ENCODE assay signal across 15 cellular contexts in genomic region chr1:25871086-25871703, GRCh38. TPM values are rescaled to one million over a fixed set of nuclear protein-coding genes. Genes with fewer than 3 reads are reported as not detected.
DNase-seq lines count a peak whose midpoint lies in the region; ATAC-seq, FAIRE-seq and TF ChIP-seq lines count a peak whose summit lies in the region.
"Had no signal": no experiment of that assay in that cellular context is flagged by ENCODE, and none has a peak within 500 bp of the region (broad histone marks: within the 10 kb centered on the region; RNA-seq: fewer than 3 reads in every experiment).

No MANE protein-coding gene starts in this region.

- POLR2A ChIA-PET in A673 (lab: Charles Lee; ENCODE audit: low non-redundant PET) = no interaction called here

- TF ChIP-seq CTCF in GM23338 (conservative IDR thresholded peaks at IDR 0.05; ENCODE audit: low read depth in 2 of 2) (no peak), RWPE2 (IDR thresholded peaks at IDR 0.05; ENCODE audit: poor library complexity, severe bottlenecking) (no peak), keratinocyte (optimal IDR thresholded peaks at IDR 0.05 in 1 of 3, IDR thresholded peaks at IDR 0.05 in 1 of 3, conservative IDR thresholded peaks at IDR 0.05 in 1 of 3; ENCODE audit: extremely low read depth in 1 of 3, insufficient read depth in 2 of 3, low read length in 3 of 3) (no peak), sigmoid colon (IDR thresholded peaks at IDR 0.05) (no peak), A673 (conservative IDR thresholded peaks at IDR 0.05; ENCODE audit: low read depth, low read length) (no peak)

- H3K27ac ChIP-seq in GM23338 (ENCODE audit: low read depth) = no peak overlapping the region
- peak overlapping the region; percentile 71 for H3K27ac ChIP-seq in RWPE2 (ENCODE audit: poor library complexity, severe bottlenecking)
- H3K27ac ChIP-seq in keratinocyte (ENCODE audit: control insufficient read depth, insufficient read depth, low read length) = peak overlapping the region; percentile 47
- H3K27ac ChIP-seq in sigmoid colon = no peak overlapping the region
- H3K27ac ChIP-seq in A673 (ENCODE audit: low read depth, low read length, poor library complexity, severe bottlenecking) = no peak overlapping the region

- H3K9me3 ChIP-seq in RWPE2 (ENCODE audit: severe bottlenecking) (no peaks in the 10 kb centered on the region), keratinocyte (ENCODE audit: control insufficient read depth, low read depth, low read length) (no peaks in the 10 kb centered on the region), sigmoid colon (no peaks in the 10 kb centered on the region), A673 (ENCODE audit: low read depth, low read length, poor library complexity, severe bottlenecking) (no peaks in the 10 kb centered on the region)
- H3K9me3 ChIP-seq: MG63, uterus had no signal

- 14 to 43% methylated on average over 5 of the region's 5 CpGs for WGBS in sigmoid colon, 2 donors

- no peaks in the 10 kb centered on the region for H4K20me1 ChIP-seq in GM23338 (replicated peaks; ENCODE audit: insufficient read depth)
- H4K20me1 ChIP-seq in keratinocyte (ENCODE audit: control insufficient read depth, extremely low read depth, insufficient read depth, low read length) = no peaks in the 10 kb centered on the region

- no peaks in the 10 kb centered on the region for H3K36me3 Mint-ChIP-seq in GM23338 (ENCODE audit: low read depth)
- no peaks in the 10 kb centered on the region for H3K36me3 Mint-ChIP-seq in activated T-helper 17 cell treated with anti-CD3 and anti-CD28 coated beads, Interleukin-2, amount 50 U/mL, for 72 hours (ENCODE audit: low read depth)

- no peaks in the 10 kb centered on the region; the same call in 2 of the 3 replicates for H3K9me3 Mint-ChIP-seq in GM23338
- H3K9me3 Mint-ChIP-seq in activated T-helper 17 cell treated with anti-CD3 and anti-CD28 coated beads, Interleukin-2, amount 50 U/mL, for 72 hours = no peaks in the 10 kb centered on the region
- H3K9me3 Mint-ChIP-seq: activated naive CD8-positive, alpha-beta T cell treated with anti-CD3 and anti-CD28 coated beads, Interleukin-2, amount 50 U/mL, for 24 hours had no signal

- H3K4me1 ChIP-seq in GM23338 (ENCODE audit: insufficient read depth) = peaks cover 26% of the 10 kb centered on the region
- peaks cover 33% of the 10 kb centered on the region for H3K4me1 ChIP-seq in RWPE2 (ENCODE audit: insufficient read depth, poor library complexity, severe bottlenecking)
- H3K4me1 ChIP-seq in keratinocyte (ENCODE audit: control insufficient read depth, extremely low read depth, insufficient read depth, low read length) = peaks cover 44% of the 10 kb centered on the region
- peaks cover 0 to 42% (median 29%) of the 10 kb centered on the region in 4 donors for H3K4me1 ChIP-seq in sigmoid colon
- peaks cover 7% of the 10 kb centered on the region for H3K4me1 ChIP-seq in A673 (ENCODE audit: insufficient read depth, low read length, poor library complexity, severe bottlenecking)

- peaks cover 26% of the 10 kb centered on the region for H3K4me1 Mint-ChIP-seq in GM23338
- peaks cover 3% of the 10 kb centered on the region for H3K4me1 Mint-ChIP-seq in activated T-helper 17 cell treated with anti-CD3 and anti-CD28 coated beads, Interleukin-2, amount 50 U/mL, for 72 hours

- H3K4me2 ChIP-seq in GM23338 (no peak overlapping the region), keratinocyte (ENCODE audit: control insufficient read depth, extremely low read depth, insufficient read depth, low read depth, low read length) (peak overlapping the region; percentile 72)

- peaks cover 5% of the 10 kb centered on the region for H3K27me3 Mint-ChIP-seq in GM23338 (ENCODE audit: insufficient read depth, low read depth, poor library complexity)
- no peaks in the 10 kb centered on the region for H3K27me3 Mint-ChIP-seq in activated T-helper 17 cell treated with anti-CD3 and anti-CD28 coated beads, Interleukin-2, amount 50 U/mL, for 72 hours

- no peaks in the 10 kb centered on the region for H3K9me1 ChIP-seq in keratinocyte (ENCODE audit: control insufficient read depth, extremely low read depth, insufficient read depth, low read length)

- dilution Hi-C loops in keratinocyte (cut with MboI; ENCODE audit: extremely low pct_ligation_motif_present, low sequenced_read_pairs) = no loop called here

- peak overlapping the region; percentile 31 for H3K9ac ChIP-seq in keratinocyte (ENCODE audit: control insufficient read depth, extremely low read depth, insufficient read depth, low read length)

- H3K27me3 ChIP-seq in GM23338 (ENCODE audit: insufficient read depth) = peaks cover 1% of the 10 kb centered on the region
- no peaks in the 10 kb centered on the region for H3K27me3 ChIP-seq in RWPE2 (ENCODE audit: insufficient read depth, poor library complexity, severe bottlenecking)
- no peaks in the 10 kb centered on the region for H3K27me3 ChIP-seq in keratinocyte (ENCODE audit: control insufficient read depth, extremely low read depth, insufficient read depth, low read length)
- H3K27me3 ChIP-seq in sigmoid colon = no peaks in the 10 kb centered on the region
- H3K27me3 ChIP-seq in A673 (replicated peaks; ENCODE audit: insufficient read depth, low read depth, low read length, poor library complexity) = no peaks in the 10 kb centered on the region
- H3K27me3 ChIP-seq: MG63, uterus had no signal

- H3K27ac Mint-ChIP-seq in GM23338 = no peak overlapping the region
- no peak overlapping the region for H3K27ac Mint-ChIP-seq in activated T-helper 17 cell treated with anti-CD3 and anti-CD28 coated beads, Interleukin-2, amount 50 U/mL, for 72 hours
- H3K27ac Mint-ChIP-seq: activated naive CD8-positive, alpha-beta T cell treated with anti-CD3 and anti-CD28 coated beads, Interleukin-2, amount 50 U/mL, for 24 hours had no signal

- H3K36me3 ChIP-seq in GM23338 (ENCODE audit: insufficient read depth) (no peaks in the 10 kb centered on the region), RWPE2 (ENCODE audit: low read depth) (peaks cover 37% of the 10 kb centered on the region), keratinocyte (ENCODE audit: control insufficient read depth in 2 of 2, extremely low read depth in 1 of 2, insufficient read depth in 2 of 2, low read length in 2 of 2) (peaks cover 12% of the 10 kb centered on the region in 2 experiments), sigmoid colon (peaks cover 0 to 15% (median 3%) of the 10 kb centered on the region in 4 donors), A673 (ENCODE audit: insufficient read depth, low read length, poor library complexity, severe bottlenecking) (no peaks in the 10 kb centered on the region)
- H3K36me3 ChIP-seq: MG63, uterus had no signal

- TF ChIP-seq POLR2A in sigmoid colon (IDR thresholded peaks at IDR 0.05) = no peak

- FAIRE-seq in keratinocyte (lab: Jason Lieb, UNC) = peak; percentile 53
- FAIRE-seq: colon had no signal

- TF ChIP-seq EP300 in sigmoid colon (IDR thresholded peaks at IDR 0.05) = no peak

- ATAC-seq in GM23338 (no peak), RWPE2 (ENCODE audit: low read depth) (peak; percentile 68), GM21786 (IDR thresholded peaks at IDR 0.05; ENCODE audit: unreplicated experiment) (no peak), GM19395 (IDR thresholded peaks at IDR 0.05; ENCODE audit: unreplicated experiment) (no peak)
- no peak for ATAC-seq in activated T-helper 17 cell treated with anti-CD3 and anti-CD28 coated beads, Interleukin-2, amount 50 U/mL, for 72 hours (replicated peaks)
- ATAC-seq: activated naive CD8-positive, alpha-beta T cell treated with anti-CD3 and anti-CD28 coated beads, Interleukin-2, amount 50 U/mL, for 24 hours had no signal

- H2AFZ ChIP-seq in GM23338 (no peak overlapping the region), keratinocyte (ENCODE audit: control insufficient read depth, low read length) (peak overlapping the region; percentile 31)

- BruUV-seq in A673 (replicated peaks; lab: Mats Ljungman, UMichigan) = no TSS peak

- no peaks in the 10 kb centered on the region for H3K9me2 ChIP-seq in GM23338 (ENCODE audit: insufficient read depth)

- no peak overlapping the region for H3K4me3 ChIP-seq in GM23338
- H3K4me3 ChIP-seq in RWPE2 (ENCODE audit: severe bottlenecking) = no peak overlapping the region
- H3K4me3 ChIP-seq in keratinocyte (ENCODE audit: control insufficient read depth in 2 of 3, extremely low read depth in 1 of 3, insufficient read depth in 2 of 3, low read depth in 1 of 3, low read length in 3 of 3) = peak overlapping the region in 1 of 3 experiments; percentile 31
- no peak overlapping the region for H3K4me3 ChIP-seq in sigmoid colon
- H3K4me3 ChIP-seq in A673 (ENCODE audit: low read depth, low read length, poor library complexity, severe bottlenecking) = no peak overlapping the region
- H3K4me3 ChIP-seq: MG63, uterus had no signal

- H3F3A ChIP-seq in GM23338 (replicated peaks; ENCODE audit: low read depth) = 0 out of 2 replicates have a peak, but pooled peaks cover 3% of the 10 kb centered on the region

- CTCF ChIA-PET in A673 (lab: Charles Lee) = no interaction called here

- no peaks in the 10 kb centered on the region for H3K79me2 ChIP-seq in GM23338 (replicated peaks; ENCODE audit: insufficient read depth)
- H3K79me2 ChIP-seq in keratinocyte (ENCODE audit: control insufficient read depth, insufficient read depth, low read length) = peaks cover 10% of the 10 kb centered on the region

- H3K4me3 Mint-ChIP-seq in GM23338 = no peak overlapping the region
- H3K4me3 Mint-ChIP-seq in activated T-helper 17 cell treated with anti-CD3 and anti-CD28 coated beads, Interleukin-2, amount 50 U/mL, for 72 hours = no peak overlapping the region
- H3K4me3 Mint-ChIP-seq: activated naive CD8-positive, alpha-beta T cell treated with anti-CD3 and anti-CD28 coated beads, Interleukin-2, amount 50 U/mL, for 24 hours had no signal

- DNase-seq in GM23338 (ENCODE audit: low spot score) = peak; percentile 21
- DNase-seq in RWPE2 (ENCODE audit: low spot score) = no peak
- DNase-seq in keratinocyte (ENCODE audit: low read depth, low spot score) = no peak
- peak; percentile 49 for DNase-seq in sigmoid colon
- no peak for DNase-seq in A673 (ENCODE audit: low spot score)
- DNase-seq: activated naive CD8-positive, alpha-beta T cell treated with anti-CD3 and anti-CD28 coated beads, Interleukin-2, amount 50 U/mL, for 24 hours; EL; NCI-H2081 treated with DMSO at 0.1 percent for 48 hours; occipital lobe; uterus had no signal

- intact Hi-C loops in sigmoid colon (cut with DNase I) = no loop called here
- intact Hi-C loops in A673 (cut with micrococcal nuclease; ENCODE audit: unreplicated experiment) = no loop called here

RNA-seq across cellular contexts. Expression of gene PAQR7, which starts 4.3 kb away (rescaled TPM):
- total RNA-seq in GM23338 (2014; rRNA removed; shearing (Covaris generic)) = 5.2 and 5.5 TPM in 2 replicates
- 4.0 and 4.2 TPM in 2 replicates for polyA plus RNA-seq in GM23338 (2016; fragmentation: Nextera tagmentation; extraction: Ambion mirVana)
- polyA plus RNA-seq in keratinocyte = 14.5 to 32.1 TPM (median 21.7 TPM) in 3 replicates
- polyA plus RNA-seq in keratinocyte (2011; ENCODE audit: low read depth) = 7.0 TPM
- polyA plus RNA-seq in keratinocyte (2011; cell fraction: cytosol; rRNA removed) = 12.6 and 17.1 TPM in 2 replicates
- polyA plus RNA-seq in keratinocyte (2011; cell fraction: nucleus; rRNA removed) = 40.5 and 47.9 TPM in 2 replicates
- polyA plus RNA-seq in keratinocyte (2012; ENCODE audit: low replicate concordance) = 19.1 and 34.6 TPM in 2 replicates
- polyA minus RNA-seq in keratinocyte = 29.5 to 61.0 TPM (median 33.6 TPM) in 3 replicates
- 31.5 TPM for polyA minus RNA-seq in keratinocyte (2011; cell fraction: cytosol; rRNA and poly(A)+ RNA removed)
- polyA minus RNA-seq in keratinocyte (2011; cell fraction: nucleus; rRNA and poly(A)+ RNA removed) = 29.3 and 35.2 TPM in 2 replicates
- 1 to 10 TPM; 4.3 to 9.4 (median 6.4) TPM for total RNA-seq in sigmoid colon
- polyA plus RNA-seq in sigmoid colon = 1 to 10 TPM in 2 of 3 donors, under 1 TPM in 1; 0.92 to 3.0 (median 1.2) TPM
- total RNA-seq in activated T-helper 17 cell treated with anti-CD3 and anti-CD28 coated beads, Interleukin-2, amount 50 U/mL, for 72 hours = 1 to 10 TPM; 5.7 to 7.2 TPM
- total RNA-seq in A673 (2021) = 2.9 and 3.0 TPM in 2 replicates

RNA-seq across cellular contexts. Expression of gene AUNIP, which starts 11.9 kb away (rescaled TPM):
- total RNA-seq in GM23338 (2014; rRNA removed; shearing (Covaris generic)) = 20.9 and 24.1 TPM in 2 replicates
- 21.2 and 21.9 TPM in 2 replicates for polyA plus RNA-seq in GM23338 (2016; fragmentation: Nextera tagmentation; extraction: Ambion mirVana)
- polyA plus RNA-seq in keratinocyte = 6.2 to 9.3 TPM (median 8.0 TPM) in 3 replicates
- 0.32 TPM for polyA plus RNA-seq in keratinocyte (2011; ENCODE audit: low read depth)
- 4.4 and 8.9 TPM in 2 replicates for polyA plus RNA-seq in keratinocyte (2011; cell fraction: cytosol; rRNA removed)
- 5.5 and 6.3 TPM in 2 replicates for polyA plus RNA-seq in keratinocyte (2011; cell fraction: nucleus; rRNA removed)
- polyA plus RNA-seq in keratinocyte (2012; ENCODE audit: low replicate concordance) = 1.4 and 5.6 TPM in 2 replicates
- 3.1 to 9.8 TPM (median 5.5 TPM) in 3 replicates for polyA minus RNA-seq in keratinocyte
- polyA minus RNA-seq in keratinocyte (2011; cell fraction: cytosol; rRNA and poly(A)+ RNA removed) = 4.2 TPM
- polyA minus RNA-seq in keratinocyte (2011; cell fraction: nucleus; rRNA and poly(A)+ RNA removed) = 2.6 and 3.2 TPM in 2 replicates
- not detected for total RNA-seq in sigmoid colon
- polyA plus RNA-seq in sigmoid colon = 1 to 10 TPM in 1 of 3 donors, under 1 TPM in 1, not detected in 1; 0.46 to 1.9 TPM
- total RNA-seq in activated T-helper 17 cell treated with anti-CD3 and anti-CD28 coated beads, Interleukin-2, amount 50 U/mL, for 72 hours = 1 to 10 TPM; 3.7 to 7.2 TPM
- total RNA-seq in A673 (2021) = 17.7 and 18.9 TPM in 2 replicates

RNA-seq across cellular contexts. Expression of gene STMN1, which starts 35.0 kb away (rescaled TPM):
- 227 and 271 TPM in 2 replicates for total RNA-seq in GM23338 (2014; rRNA removed; shearing (Covaris generic))
- polyA plus RNA-seq in GM23338 (2016; fragmentation: Nextera tagmentation; extraction: Ambion mirVana) = 1,567 and 1,890 TPM in 2 replicates
- polyA plus RNA-seq in keratinocyte = 16.2 to 96.9 TPM (median 82.8 TPM) in 3 replicates
- 144 TPM for polyA plus RNA-seq in keratinocyte (2011; ENCODE audit: low read depth)
- polyA plus RNA-seq in keratinocyte (2011; cell fraction: cytosol; rRNA removed) = 43.2 and 53.5 TPM in 2 replicates
- polyA plus RNA-seq in keratinocyte (2011; cell fraction: nucleus; rRNA removed) = 28.5 and 36.8 TPM in 2 replicates
- 47.4 and 128 TPM in 2 replicates for polyA plus RNA-seq in keratinocyte (2012; ENCODE audit: low replicate concordance)
- 2.3 to 17.5 TPM (median 10.3 TPM) in 3 replicates for polyA minus RNA-seq in keratinocyte
- 8.4 TPM for polyA minus RNA-seq in keratinocyte (2011; cell fraction: cytosol; rRNA and poly(A)+ RNA removed)
- polyA minus RNA-seq in keratinocyte (2011; cell fraction: nucleus; rRNA and poly(A)+ RNA removed) = 2.7 and 6.4 TPM in 2 replicates
- 10 to 100 TPM; 30.7 to 37.5 (median 36.3) TPM for total RNA-seq in sigmoid colon
- polyA plus RNA-seq in sigmoid colon = 100 to 1,000 TPM in 1 of 3 donors, 10 to 100 TPM in 2; 61.3 to 175 (median 97.1) TPM
- total RNA-seq in activated T-helper 17 cell treated with anti-CD3 and anti-CD28 coated beads, Interleukin-2, amount 50 U/mL, for 72 hours = 100 to 1,000 TPM; 376 to 423 TPM
- 920 and 933 TPM in 2 replicates for total RNA-seq in A673 (2021)

RNA-seq across cellular contexts. Expression of gene MTFR1L, which starts 51.4 kb away (rescaled TPM):
- 22.7 and 23.5 TPM in 2 replicates for total RNA-seq in GM23338 (2014; rRNA removed; shearing (Covaris generic))
- polyA plus RNA-seq in GM23338 (2016; fragmentation: Nextera tagmentation; extraction: Ambion mirVana) (13.4 and 14.8 TPM in 2 replicates), keratinocyte (31.6 to 37.3 TPM (median 32.6 TPM) in 3 replicates), sigmoid colon (10 to 100 TPM; 26.1 to 38.4 (median 36.1) TPM)
- polyA plus RNA-seq in keratinocyte (2011; ENCODE audit: low read depth) = 7.1 TPM
- polyA plus RNA-seq in keratinocyte (2011; cell fraction: cytosol; rRNA removed) = 30.3 and 30.6 TPM in 2 replicates
- polyA plus RNA-seq in keratinocyte (2011; cell fraction: nucleus; rRNA removed) = 78.6 and 91.6 TPM in 2 replicates
- 26.6 TPM in 2 replicates for polyA plus RNA-seq in keratinocyte (2012; ENCODE audit: low replicate concordance)
- polyA minus RNA-seq in keratinocyte = 24.3 to 38.7 TPM (median 25.7 TPM) in 3 replicates
- polyA minus RNA-seq in keratinocyte (2011; cell fraction: cytosol; rRNA and poly(A)+ RNA removed) = 22.8 TPM
- polyA minus RNA-seq in keratinocyte (2011; cell fraction: nucleus; rRNA and poly(A)+ RNA removed) = 13.7 and 13.9 TPM in 2 replicates
- total RNA-seq in sigmoid colon (100 to 1,000 TPM; 106 to 150 (median 121) TPM), A673 (2021) (45.0 and 51.6 TPM in 2 replicates)
- total RNA-seq in activated T-helper 17 cell treated with anti-CD3 and anti-CD28 coated beads, Interleukin-2, amount 50 U/mL, for 72 hours = 10 to 100 TPM; 39.6 to 58.8 TPM

Comparison
In these comparisons a context has a peak if more than half of its experiments do, and no peak if none do; other contexts are left out.
1. DNase-seq: peak in GM23338 (single experiment) and sigmoid colon (single experiment); none in RWPE2 (single experiment), keratinocyte (single experiment) and A673 (single experiment).
2. H3K27ac ChIP-seq: peak in RWPE2 (single experiment) and keratinocyte (single experiment); none in GM23338 (single experiment), sigmoid colon (0 of 4) and A673 (single experiment).
3. RNA of gene AUNIP, which starts 11.9 kb away (total RNA-seq): 20.9 to 24.1 TPM in GM23338, 17.7 to 18.9 TPM in A673 and 3.7 to 7.2 TPM in activated T-helper 17 cell treated with anti-CD3 and anti-CD28 coated beads, Interleukin-2, amount 50 U/mL, for 72 hours; not detected in sigmoid colon; every median in the first group is over 4 times any median in the second.